Comparison of ENCODE assay signal across 17 cellular contexts in the genomic region with DNA sequence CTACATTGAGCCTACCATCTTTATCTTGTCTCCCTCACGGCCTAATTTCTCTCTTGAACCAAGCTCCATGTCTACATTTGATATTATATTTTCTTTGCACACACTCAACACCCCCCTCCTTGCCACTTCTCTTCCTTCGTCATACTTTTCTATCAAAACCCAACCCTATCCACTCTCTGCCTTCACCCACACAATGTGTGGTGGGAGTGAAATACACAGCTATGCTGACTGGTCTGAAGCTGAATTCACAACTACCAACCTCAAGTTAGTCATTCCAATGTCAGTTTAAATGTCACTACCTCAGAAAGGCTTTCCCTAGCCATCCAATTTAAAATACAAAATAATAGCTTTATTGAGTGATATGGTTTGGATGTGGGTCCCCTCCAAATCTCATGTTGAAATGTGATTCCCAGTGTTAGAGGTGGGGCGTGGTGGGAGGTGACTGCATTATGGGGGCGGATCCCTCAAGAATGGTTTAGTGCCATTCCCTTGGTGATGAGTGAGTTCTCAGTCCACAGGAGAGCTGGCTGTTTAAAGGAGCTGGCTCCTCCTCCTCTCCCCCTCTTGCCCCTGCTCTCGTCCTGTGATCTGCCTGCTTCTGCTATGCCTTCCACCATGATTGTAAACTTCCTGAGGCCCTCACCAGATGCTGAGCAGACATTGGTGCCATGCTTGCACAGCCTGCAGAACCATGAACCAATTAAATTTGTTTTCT.
DNase-seq lines count a peak whose midpoint lies in the region; ATAC-seq and TF ChIP-seq lines count a peak whose summit lies in the region.
"Had no signal": no experiment of that assay in that cellular context is flagged by ENCODE, and none has a peak within 500 bp of the region (broad histone marks: within the 10 kb centered on the region; RNA-seq: fewer than 3 reads in every experiment).

No MANE protein-coding gene starts in this region.

- intact Hi-C loops in OCI-LY7 (cut with micrococcal nuclease; ENCODE audit: unreplicated experiment) = loop anchor here (10.0 kb wide), 1 partner anchor 186 kb away; no protein-coding TSS in a partner anchor
- intact Hi-C loops in ovary (cut with DNase I) = no loop called here

- peak; percentile 87 for ATAC-seq in activated T-helper 17 cell treated with anti-CD3 and anti-CD28 coated beads, Interleukin-2, amount 50 U/mL, for 72 hours (replicated peaks)
- ATAC-seq: CD8-positive, alpha-beta T cell; Panc1 had no signal

- H3F3A ChIP-seq in MM.1S (ENCODE audit: insufficient read depth, low read length) = peaks cover 9% of the 10 kb centered on the region; the same call in 1 of the 2 replicates

- no peaks in the 10 kb centered on the region for H3K27me3 Mint-ChIP-seq in activated T-helper 17 cell treated with anti-CD3 and anti-CD28 coated beads, Interleukin-2, amount 50 U/mL, for 72 hours

- peaks cover 8% of the 10 kb centered on the region; the same call in 1 of the 2 replicates for H3K36me3 ChIP-seq in OCI-LY7 (ENCODE audit: insufficient read depth, low read length)
- H3K36me3 ChIP-seq in MM.1S (replicated peaks; ENCODE audit: insufficient read depth, low read length) = no peaks in the 10 kb centered on the region
- H3K36me3 ChIP-seq in ovary = no peaks in the 10 kb centered on the region

- H3K9ac ChIP-seq in MM.1S (ENCODE audit: low read length) = no peak overlapping the region

- peaks cover 10% of the 10 kb centered on the region for H3K9me3 Mint-ChIP-seq in activated T-helper 17 cell treated with anti-CD3 and anti-CD28 coated beads, Interleukin-2, amount 50 U/mL, for 72 hours
- H3K9me3 Mint-ChIP-seq: CD8-positive, alpha-beta T cell had no signal

- no peaks in the 10 kb centered on the region for H3K27me3 ChIP-seq in MM.1S (replicated peaks; ENCODE audit: insufficient read depth, low read length)
- no peaks in the 10 kb centered on the region for H3K27me3 ChIP-seq in ovary
- H3K27me3 ChIP-seq: hepatocyte, testis had no signal

- no peaks in the 10 kb centered on the region for H3K79me2 ChIP-seq in OCI-LY7 (ENCODE audit: insufficient read depth, low read depth, low read length)
- H3K79me2 ChIP-seq in MM.1S (ENCODE audit: low read length) = no peaks in the 10 kb centered on the region
- H3K79me2 ChIP-seq: hepatocyte had no signal

- H3K4me2 ChIP-seq in OCI-LY7 (ENCODE audit: low read length) (peak overlapping the region; percentile 14; the same call in 1 of the 2 replicates), MM.1S (ENCODE audit: low read depth, low read length) (no peak overlapping the region)
- H3K4me2 ChIP-seq: hepatocyte had no signal

- TF ChIP-seq POLR2A in ovary (IDR thresholded peaks at IDR 0.05) = no peak

- CTCF ChIA-PET in OCI-LY7 (lab: Charles Lee; ENCODE audit: unreplicated experiment) = no interaction called here

- H3K9me2 ChIP-seq in OCI-LY7 (ENCODE audit: insufficient read depth, low read length) (no peaks in the 10 kb centered on the region), MM.1S (replicated peaks; ENCODE audit: insufficient read depth, low read length) (no peaks in the 10 kb centered on the region)

- BruUV-seq in OCI-LY7 (replicated peaks; lab: Mats Ljungman, UMichigan) = no TSS peak

- H3K4me3 Mint-ChIP-seq in activated T-helper 17 cell treated with anti-CD3 and anti-CD28 coated beads, Interleukin-2, amount 50 U/mL, for 72 hours = peak overlapping the region; percentile 62
- H3K4me3 Mint-ChIP-seq: CD8-positive, alpha-beta T cell had no signal

- no peaks in the 10 kb centered on the region for H4K20me1 ChIP-seq in OCI-LY7 (ENCODE audit: insufficient read depth, low read length)
- no peaks in the 10 kb centered on the region for H4K20me1 ChIP-seq in MM.1S (ENCODE audit: insufficient read depth, low read length)

- H3K4me3 ChIP-seq in OCI-LY7 (ENCODE audit: low read depth, low read length, poor library complexity, severe bottlenecking) = no peak overlapping the region
- no peak overlapping the region for H3K4me3 ChIP-seq in MM.1S (ENCODE audit: low read length)
- H3K4me3 ChIP-seq in ovary = no peak overlapping the region
- H3K4me3 ChIP-seq: hepatocyte, testis had no signal

- no peak for TF ChIP-seq EP300 in ovary (IDR thresholded peaks at IDR 0.05)

- TF ChIP-seq CTCF in OCI-LY7 (conservative IDR thresholded peaks at IDR 0.05; ENCODE audit: low read length) (no peak), MM.1S (IDR thresholded peaks at IDR 0.05; ENCODE audit: low read length) (no peak), ovary (IDR thresholded peaks at IDR 0.05) (no peak)

- POLR2A ChIA-PET in OCI-LY7 (lab: Charles Lee) = interaction anchor here (1.0 to 1.4 kb wide), 2 partner anchors 9 to 142 kb away, joined by 3 to 5 read pairs; no protein-coding TSS in a partner anchor

- WGBS in ovary, 3 donors = 93 to 94% (median 94%) methylated on average over 5 of the region's 5 CpGs

- H2AFZ ChIP-seq in OCI-LY7 (ENCODE audit: low read length) = no peak overlapping the region
- H2AFZ ChIP-seq in MM.1S (ENCODE audit: low read length) = no peak overlapping the region
- H2AFZ ChIP-seq: hepatocyte had no signal

- H3K36me3 Mint-ChIP-seq in activated T-helper 17 cell treated with anti-CD3 and anti-CD28 coated beads, Interleukin-2, amount 50 U/mL, for 72 hours (ENCODE audit: low read depth) = no peaks in the 10 kb centered on the region
- H3K36me3 Mint-ChIP-seq: CD8-positive, alpha-beta T cell had no signal

- H3K9me3 ChIP-seq in OCI-LY7 (ENCODE audit: low read length) (peaks cover 20% of the 10 kb centered on the region; the same call in 1 of the 2 replicates), MM.1S (replicated peaks; ENCODE audit: insufficient read depth, low read length) (no peaks in the 10 kb centered on the region), ovary (no peaks in the 10 kb centered on the region)
- H3K9me3 ChIP-seq: testis had no signal

- peak overlapping the region; percentile 85 for H3K27ac Mint-ChIP-seq in activated T-helper 17 cell treated with anti-CD3 and anti-CD28 coated beads, Interleukin-2, amount 50 U/mL, for 72 hours
- H3K27ac Mint-ChIP-seq: CD8-positive, alpha-beta T cell had no signal

- peak; percentile 27 for DNase-seq in activated naive CD4-positive, alpha-beta T cell treated with Interleukin-2 at 50 U/mL for 16 hours
- DNase-seq in activated naive CD4-positive, alpha-beta T cell (lab: John Stamatoyannopoulos, UW) = no peak
- no peak for DNase-seq in OCI-LY7 (ENCODE audit: low spot score)
- peak; percentile 19 for DNase-seq in stimulated activated CD8-positive, alpha-beta memory T cell treated with anti-CD3 and anti-CD28 coated beads, Interleukin-4, amount 100 ng/mL, for 24 hours (ENCODE audit: low read depth)
- no peak for DNase-seq in MM.1S
- DNase-seq in ovary = no peak
- DNase-seq in DMS79 treated with DMSO at 0.1 percent for 48 hours (lab: John Stamatoyannopoulos, UW) = no peak
- DNase-seq: CD8-positive, alpha-beta T cell; DMS79; kidney; NCI-H1436; NCI-H2171 treated with DMSO at 0.1 percent for 48 hours; NCI-H774; testis had no signal

- H3K4me1 Mint-ChIP-seq in activated T-helper 17 cell treated with anti-CD3 and anti-CD28 coated beads, Interleukin-2, amount 50 U/mL, for 72 hours = peaks cover 44% of the 10 kb centered on the region

- peaks cover 81% of the 10 kb centered on the region for H3K4me1 ChIP-seq in OCI-LY7 (ENCODE audit: insufficient read depth, low read length, poor library complexity, severe bottlenecking)
- H3K4me1 ChIP-seq in MM.1S (ENCODE audit: low read length) = peaks cover 22% of the 10 kb centered on the region
- H3K4me1 ChIP-seq in ovary (ENCODE audit: insufficient read depth) = no peaks in the 10 kb centered on the region

- no peak overlapping the region for H3K27ac ChIP-seq in OCI-LY7 (ENCODE audit: low read depth, low read length, poor library complexity, severe bottlenecking)
- H3K27ac ChIP-seq in MM.1S (ENCODE audit: low read length) = no peak overlapping the region
- H3K27ac ChIP-seq in ovary = no peak overlapping the region
- H3K27ac ChIP-seq: hepatocyte, testis had no signal

Comparison
In these comparisons a context has a peak if more than half of its experiments do, and no peak if none do; other contexts are left out.
1. DNase-seq: peak in activated naive CD4-positive, alpha-beta T cell treated with Interleukin-2 at 50 U/mL for 16 hours (single experiment) and stimulated activated CD8-positive, alpha-beta memory T cell treated with anti-CD3 and anti-CD28 coated beads, Interleukin-4, amount 100 ng/mL, for 24 hours (single experiment); none in activated naive CD4-positive, alpha-beta T cell (0 of 4), OCI-LY7 (single experiment), MM.1S (single experiment), ovary (0 of 5) and DMS79 treated with DMSO at 0.1 percent for 48 hours (single experiment).